Comparison of ENCODE assay signal across 8 cellular contexts in genomic region chr1:43368646-43369020, GRCh38. TPM values are rescaled to one million over a fixed set of nuclear protein-coding genes. Genes with fewer than 3 reads are reported as not detected.
DNase-seq lines count a peak whose midpoint lies in the region; ATAC-seq and TF ChIP-seq lines count a peak whose summit lies in the region.

No MANE protein-coding gene starts in this region.

- peak overlapping the region; percentile 86 for H3K4me3 ChIP-seq in ACC112 (ENCODE audit: low read depth, low read length)
- peak overlapping the region; percentile 46 to 80 (median 76) for H3K4me3 ChIP-seq in mammary epithelial cell (replicated peaks in 1 of 3; ENCODE audit: insufficient read depth in 1 of 3, low read depth in 2 of 3, low read length in 3 of 3)
- peak overlapping the region; percentile 69 to 79 for H3K4me3 ChIP-seq in muscle layer of colon (ENCODE audit: low read depth in 1 of 2, low read length in 2 of 2)

- H2AFZ ChIP-seq in ACC112 (ENCODE audit: low read length, unreplicated experiment) (no peak overlapping the region), mammary epithelial cell (ENCODE audit: low read depth, low read length) (peak overlapping the region; percentile 74)

- H3K36me3 ChIP-seq in ACC112 (ENCODE audit: insufficient read depth, low read length) (peaks cover 16% of the 10 kb centered on the region; the same call in 1 of the 2 replicates), mammary epithelial cell (ENCODE audit: insufficient read depth, low read length) (peaks cover 15% of the 10 kb centered on the region), muscle layer of colon (ENCODE audit: insufficient read depth, low read length) (peaks cover 23% of the 10 kb centered on the region)

- in situ Hi-C loops in mammary epithelial cell (cut with MboI; ENCODE audit: low sequenced_read_pairs in 2 of 2), result no loop called here

- CTCF ChIA-PET in mammary epithelial cell (lab: Charles Lee; ENCODE audit: low non-redundant PET), result interaction anchor here (0.6 kb wide), 1 partner anchor 290 kb away, joined by 7 read pairs; no protein-coding TSS in a partner anchor

- intact Hi-C loops in mammary epithelial cell (cut with micrococcal nuclease), result loop anchor here (1.0 to 10.0 kb wide), 5 partner anchors 46 to 454 kb away; partner anchors contain the start of gene PTPRF

- BruUV-seq in mammary epithelial cell (replicated peaks; lab: Mats Ljungman, UMichigan), result no TSS peak

- H3K9ac ChIP-seq in mammary epithelial cell (ENCODE audit: insufficient read depth, low read length) (peak overlapping the region; percentile 79), muscle layer of colon (ENCODE audit: low read length) (peak overlapping the region; percentile 71)

- H3K27ac ChIP-seq in ACC112 (ENCODE audit: low read depth, low read length) (peak overlapping the region; percentile 23), mammary epithelial cell (ENCODE audit: insufficient read depth, low read depth, low read length) (peak overlapping the region; percentile 50), muscle layer of colon (ENCODE audit: low read depth, low read length) (peak overlapping the region; percentile 89)

- no peaks in the 10 kb centered on the region for H4K20me1 ChIP-seq in mammary epithelial cell (ENCODE audit: insufficient read depth, low read length)

- H3K79me2 ChIP-seq in ACC112 (ENCODE audit: control insufficient read depth, insufficient read depth, low read length, unreplicated experiment) (peaks cover 46% of the 10 kb centered on the region), mammary epithelial cell (ENCODE audit: insufficient read depth, low read length) (peaks cover 50% of the 10 kb centered on the region)

- 3% methylated on average over 5 of the region's 6 CpGs for WGBS in mammary epithelial cell (ENCODE audit: low coverage, missing lambda C conversion rate)

- TF ChIP-seq CTCF in mammary epithelial cell (conservative IDR thresholded peaks at IDR 0.05 in 1 of 2, IDR thresholded peaks at IDR 0.05 in 1 of 2; ENCODE audit: extremely low read depth in 1 of 2, insufficient read depth in 1 of 2, low read depth in 1 of 2, low read length in 2 of 2), result no peak
- TF ChIP-seq CTCF in GM10266 (IDR thresholded peaks at IDR 0.05; ENCODE audit: control insufficient read depth, insufficient read depth, low read depth, missing control alignments), result no peak

- H3K9me3 ChIP-seq in mammary epithelial cell (replicated peaks; ENCODE audit: insufficient read depth, low read length), result no peaks in the 10 kb centered on the region
- H3K9me3 ChIP-seq in muscle layer of colon (ENCODE audit: low read length), result no peaks in the 10 kb centered on the region

- peaks cover 50% of the 10 kb centered on the region for H3K4me1 ChIP-seq in ACC112 (ENCODE audit: control insufficient read depth, insufficient read depth, low read length, unreplicated experiment)
- peaks cover 41% of the 10 kb centered on the region for H3K4me1 ChIP-seq in mammary epithelial cell (ENCODE audit: insufficient read depth, low read length)
- H3K4me1 ChIP-seq in muscle layer of colon (ENCODE audit: insufficient read depth, low read length), result peaks cover 11% of the 10 kb centered on the region

- ATAC-seq in HG03045 (IDR thresholded peaks at IDR 0.05; ENCODE audit: unreplicated experiment), result no peak
- ATAC-seq in HG02840 (IDR thresholded peaks at IDR 0.05; ENCODE audit: low FRiP score, unreplicated experiment), result no peak

- dilution Hi-C loops in mammary epithelial cell (cut with HindIII; ENCODE audit: low sequenced_read_pairs), result no loop called here

- DNase-seq in HK-2 (ENCODE audit: unreplicated experiment) (peak; percentile 44), mammary epithelial cell (no peak), GM10266 (ENCODE audit: extremely low spot score) (no peak)
- DNase-seq in activated CD4-positive, alpha-beta T cell treated with anti-CD3 and anti-CD28 coated beads, Interleukin-2, amount 50 U/mL, for 1 hour, result no peak

- H3K27me3 ChIP-seq in ACC112 (ENCODE audit: insufficient read depth, low read length), result no peaks in the 10 kb centered on the region
- H3K27me3 ChIP-seq in mammary epithelial cell (ENCODE audit: insufficient read depth, low read length), result no peaks in the 10 kb centered on the region
- no peaks in the 10 kb centered on the region for H3K27me3 ChIP-seq in muscle layer of colon (ENCODE audit: control insufficient read depth in 1 of 2, insufficient read depth in 2 of 2, low read length in 2 of 2)

- H3K4me2 ChIP-seq in mammary epithelial cell (ENCODE audit: insufficient read depth, low read depth, low read length), result peak overlapping the region; percentile 90

RNA-seq across cellular contexts. Expression of gene ELOVL1, which starts 0.8 kb away (rescaled TPM):
- 100 to 1,000 TPM in 1 of 2 donors, 10 to 100 TPM in 1; 34.7 to 137 TPM for total RNA-seq in mammary epithelial cell
- 264 TPM for polyA plus RNA-seq in mammary epithelial cell
- polyA minus RNA-seq in mammary epithelial cell, result 136 TPM

RNA-seq across cellular contexts. Expression of gene CDC20, which starts 9.9 kb away (rescaled TPM):
- 100 to 1,000 TPM in 1 of 2 donors, 1 to 10 TPM in 1; 1.7 to 121 TPM for total RNA-seq in mammary epithelial cell
- 215 TPM for polyA plus RNA-seq in mammary epithelial cell
- polyA minus RNA-seq in mammary epithelial cell, result 326 TPM

RNA-seq across cellular contexts. Expression of gene MED8, which starts 21.0 kb away (rescaled TPM):
- total RNA-seq in mammary epithelial cell, result 10 to 100 TPM; 34.7 to 44.3 TPM
- 20.4 TPM for polyA plus RNA-seq in mammary epithelial cell
- polyA minus RNA-seq in mammary epithelial cell, result 23.8 TPM

RNA-seq across cellular contexts. Expression of gene SZT2, which starts 21.1 kb away (rescaled TPM):
- total RNA-seq in mammary epithelial cell, result 10 to 100 TPM; 31.2 to 50.1 TPM
- polyA plus RNA-seq in mammary epithelial cell, result 7.6 TPM
- 94.0 TPM for polyA minus RNA-seq in mammary epithelial cell

RNA-seq across cellular contexts. Expression of gene MPL, which starts 31.0 kb away (rescaled TPM):
- under 1 TPM; 0.17 to 0.49 TPM for total RNA-seq in mammary epithelial cell
- 0.07 TPM for polyA plus RNA-seq in mammary epithelial cell
- polyA minus RNA-seq in mammary epithelial cell, result not detected

Comparison
In these comparisons a context has a peak if more than half of its experiments do, and no peak if none do; other contexts are left out.
1. H3K27ac ChIP-seq: peak in every context shown above with its lines; median percentile 89 in muscle layer of colon; 50 in mammary epithelial cell; 23 in ACC112.